ENCODE assay signal across 8 cellular contexts in genomic region chr10:109924100-109924499, GRCh38. TPM values are rescaled to one million over a fixed set of nuclear protein-coding genes. Genes with fewer than 3 reads are reported as not detected.
A peak's percentile ranks its signal among the peaks of the same experiment; 100 is the strongest.
DNase-seq lines count a peak whose midpoint lies in the region; ATAC-seq and TF ChIP-seq lines count a peak whose summit lies in the region.

No MANE protein-coding gene starts in this region.

- TF ChIP-seq POLR2A in suprapubic skin (IDR thresholded peaks at IDR 0.05) (no peak), adrenal gland (IDR thresholded peaks at IDR 0.05) (no peak)

- H3K9ac ChIP-seq in mesenchymal stem cell (ENCODE audit: low read length): peak overlapping the region; percentile 89

- peak overlapping the region; percentile 67 for H4K8ac ChIP-seq in mesenchymal stem cell (ENCODE audit: low read length)

- H3K4ac ChIP-seq in mesenchymal stem cell (ENCODE audit: low read depth in 1 of 2, low read length in 2 of 2): peak overlapping the region; percentile 37 to 40

- H2AFZ ChIP-seq in mesenchymal stem cell (ENCODE audit: low read depth, low read length): no peak overlapping the region

- H4K91ac ChIP-seq in mesenchymal stem cell (ENCODE audit: low read length): no peak overlapping the region

- H3K27ac ChIP-seq in mesenchymal stem cell (ENCODE audit: low read length, poor library complexity, severe bottlenecking) (no peak overlapping the region), suprapubic skin (peak overlapping the region; percentile 95), adrenal gland (peak overlapping the region in 1 of 5 donors; percentile 92)

- H3K14ac ChIP-seq in mesenchymal stem cell (ENCODE audit: low read length in 2 of 2): no peak overlapping the region

- peak overlapping the region; percentile 36 for H2BK15ac ChIP-seq in mesenchymal stem cell (ENCODE audit: low read depth, poor library complexity, severe bottlenecking)

- peaks cover 49% of the 10 kb centered on the region for H3K4me1 Mint-ChIP-seq in activated T-cell treated with anti-CD3 and anti-CD28 coated beads, Interleukin-2, amount 50 U/mL, for 72 hours (ENCODE audit: low read depth)
- peaks cover 39% of the 10 kb centered on the region for H3K4me1 Mint-ChIP-seq in activated naive CD8-positive, alpha-beta T cell treated with anti-CD3 and anti-CD28 coated beads, Interleukin-2, amount 10 ng/mL, durations not matched to agents 7 days and 5 days

- no peak for DNase-seq in activated T-cell treated with anti-CD3 and anti-CD28 coated beads, Interleukin-2, amount 50 U/mL, for 72 hours
- no peak for DNase-seq in activated T-cell treated with anti-CD3 and anti-CD28 coated beads, Interleukin-2, amount 50 U/mL, for 1 hour
- no peak for DNase-seq in activated naive CD8-positive, alpha-beta T cell treated with anti-CD3 and anti-CD28 coated beads, Interleukin-2, amount 10 ng/mL, durations not matched to agents 7 days and 5 days
- no peak for DNase-seq in mesenchymal stem cell
- DNase-seq in suprapubic skin (ENCODE audit: low spot score in 2 of 2): no peak
- no peak for DNase-seq in adrenal gland
- DNase-seq in DMS153 treated with DMSO at 0.1 percent for 48 hours (lab: John Stamatoyannopoulos, UW; ENCODE audit: unreplicated experiment): no peak

- no peaks in the 10 kb centered on the region for H3K27me3 Mint-ChIP-seq in activated T-cell treated with anti-CD3 and anti-CD28 coated beads, Interleukin-2, amount 50 U/mL, for 72 hours (ENCODE audit: low read depth)
- peaks cover 3% of the 10 kb centered on the region for H3K27me3 Mint-ChIP-seq in activated naive CD8-positive, alpha-beta T cell treated with anti-CD3 and anti-CD28 coated beads, Interleukin-2, amount 10 ng/mL, durations not matched to agents 7 days and 5 days

- H3K4me3 ChIP-seq in mesenchymal stem cell (ENCODE audit: insufficient read depth in 1 of 2, low read depth in 1 of 2, low read length in 2 of 2): peak overlapping the region in 1 of 2 experiments; percentile 86
- peak overlapping the region; percentile 98 for H3K4me3 ChIP-seq in suprapubic skin
- no peak overlapping the region for H3K4me3 ChIP-seq in adrenal gland

- no peak for ATAC-seq in activated T-cell treated with anti-CD3 and anti-CD28 coated beads, Interleukin-2, amount 50 U/mL, for 72 hours (replicated peaks in 1 of 2)
- ATAC-seq in activated naive CD8-positive, alpha-beta T cell treated with anti-CD3 and anti-CD28 coated beads, Interleukin-2, amount 10 ng/mL, durations not matched to agents 7 days and 5 days (ENCODE audit: low read depth): no peak
- no peak for ATAC-seq in GM21526 (IDR thresholded peaks at IDR 0.05; ENCODE audit: low FRiP score, unreplicated experiment)

- H3K36me3 Mint-ChIP-seq in activated T-cell treated with anti-CD3 and anti-CD28 coated beads, Interleukin-2, amount 50 U/mL, for 72 hours (ENCODE audit: insufficient read depth in 2 of 2): peaks cover 0 to 2% of the 10 kb centered on the region in 2 donors
- H3K36me3 Mint-ChIP-seq in activated naive CD8-positive, alpha-beta T cell treated with anti-CD3 and anti-CD28 coated beads, Interleukin-2, amount 10 ng/mL, durations not matched to agents 7 days and 5 days: peaks cover 18% of the 10 kb centered on the region

- no peak for TF ChIP-seq EP300 in suprapubic skin (IDR thresholded peaks at IDR 0.05)

- POLR2A ChIA-PET in activated naive CD8-positive, alpha-beta T cell treated with anti-CD3 and anti-CD28 coated beads, Interleukin-2, amount 10 ng/mL, durations not matched to agents 7 days and 5 days (lab: Charles Lee): interaction anchor here (1.1 to 2.8 kb wide), 4 partner anchors 11 to 84 kb away, joined by 4 to 23 read pairs (median 10); partner anchors contain the start of gene ADD3

- H2BK12ac ChIP-seq in mesenchymal stem cell (ENCODE audit: low read length in 2 of 2): peak overlapping the region in 1 of 2 experiments; percentile 32

- 94% methylated on average over 7 of the region's 7 CpGs for WGBS in mesenchymal stem cell
- 89% methylated on average over 7 of the region's 7 CpGs for WGBS in suprapubic skin
- 95 to 97% (median 96%) methylated on average over 7 of the region's 7 CpGs for WGBS in adrenal gland, 4 donors

- no peak overlapping the region for H2BK5ac ChIP-seq in mesenchymal stem cell (ENCODE audit: low read depth, low read length, poor library complexity, severe bottlenecking)

- peak overlapping the region in 1 of 2 experiments; percentile 47 for H3K18ac ChIP-seq in mesenchymal stem cell (ENCODE audit: low read depth in 1 of 2, low read length in 2 of 2)

- H3K36me3 ChIP-seq in mesenchymal stem cell (ENCODE audit: control insufficient read depth in 1 of 2, insufficient read depth in 2 of 2, low read depth in 1 of 2, low read length in 2 of 2) (peaks cover 0 to 4% of the 10 kb centered on the region in 2 experiments), suprapubic skin (no peaks in the 10 kb centered on the region), adrenal gland (replicated peaks in 1 of 2) (no peaks in the 10 kb centered on the region)

- intact Hi-C loops in adrenal gland (cut with DNase I): no loop called here

- TF ChIP-seq CTCF in suprapubic skin (IDR thresholded peaks at IDR 0.05) (no peak), adrenal gland (IDR thresholded peaks at IDR 0.05) (no peak)

- H3K9me3 ChIP-seq in mesenchymal stem cell (ENCODE audit: control insufficient read depth, low read length) (no peaks in the 10 kb centered on the region), suprapubic skin (no peaks in the 10 kb centered on the region), adrenal gland (replicated peaks in 1 of 3) (no peaks in the 10 kb centered on the region)

- H3K4me1 ChIP-seq in mesenchymal stem cell (ENCODE audit: control insufficient read depth, insufficient read depth, low read depth, low read length): peaks cover 8% of the 10 kb centered on the region
- H3K4me1 ChIP-seq in suprapubic skin: peaks cover 38% of the 10 kb centered on the region
- H3K4me1 ChIP-seq in adrenal gland (replicated peaks in 1 of 2): peaks cover 14 to 22% of the 10 kb centered on the region in 2 donors

- H3K27me3 ChIP-seq in mesenchymal stem cell (ENCODE audit: control insufficient read depth in 1 of 2, insufficient read depth in 1 of 2, low read length in 2 of 2): no peaks in the 10 kb centered on the region
- H3K27me3 ChIP-seq in suprapubic skin: no peaks in the 10 kb centered on the region
- H3K27me3 ChIP-seq in adrenal gland: no peaks in the 10 kb centered on the region

- no peak overlapping the region for H2AK5ac ChIP-seq in mesenchymal stem cell (ENCODE audit: low read length, severe bottlenecking)

- peak overlapping the region; percentile 81 to 89 for H3K4me3 Mint-ChIP-seq in activated T-cell treated with anti-CD3 and anti-CD28 coated beads, Interleukin-2, amount 50 U/mL, for 72 hours
- H3K4me3 Mint-ChIP-seq in activated naive CD8-positive, alpha-beta T cell treated with anti-CD3 and anti-CD28 coated beads, Interleukin-2, amount 10 ng/mL, durations not matched to agents 7 days and 5 days: peak overlapping the region; percentile 73

- H3K79me1 ChIP-seq in mesenchymal stem cell (replicated peaks; ENCODE audit: low read length, poor library complexity, severe bottlenecking): peaks cover 5% of the 10 kb centered on the region

- no peak overlapping the region for H3K4me2 ChIP-seq in mesenchymal stem cell (ENCODE audit: low read length, poor library complexity, severe bottlenecking)

- H3K27ac Mint-ChIP-seq in activated T-cell treated with anti-CD3 and anti-CD28 coated beads, Interleukin-2, amount 50 U/mL, for 72 hours: peak overlapping the region; percentile 90
- peak overlapping the region; percentile 51 for H3K27ac Mint-ChIP-seq in activated naive CD8-positive, alpha-beta T cell treated with anti-CD3 and anti-CD28 coated beads, Interleukin-2, amount 10 ng/mL, durations not matched to agents 7 days and 5 days

- no peak overlapping the region for H3K23ac ChIP-seq in mesenchymal stem cell (ENCODE audit: low read length in 2 of 2)

- H2BK120ac ChIP-seq in mesenchymal stem cell (ENCODE audit: low read depth, low read length): no peak overlapping the region

- no peaks in the 10 kb centered on the region for H3K9me3 Mint-ChIP-seq in activated T-cell treated with anti-CD3 and anti-CD28 coated beads, Interleukin-2, amount 50 U/mL, for 72 hours
- no peaks in the 10 kb centered on the region for H3K9me3 Mint-ChIP-seq in activated naive CD8-positive, alpha-beta T cell treated with anti-CD3 and anti-CD28 coated beads, Interleukin-2, amount 10 ng/mL, durations not matched to agents 7 days and 5 days

RNA-seq across cellular contexts. Expression of gene XPNPEP1, which starts 0.8 kb away (rescaled TPM):
- 10 to 100 TPM; 53.0 to 75.2 TPM for total RNA-seq in activated T-cell treated with anti-CD3 and anti-CD28 coated beads, Interleukin-2, amount 50 U/mL, for 72 hours
- total RNA-seq in activated naive CD8-positive, alpha-beta T cell treated with anti-CD3 and anti-CD28 coated beads, Interleukin-2, amount 10 ng/mL, durations not matched to agents 7 days and 5 days: 10 to 100 TPM; 92.9 to 99.4 TPM
- 48.5 TPM for polyA plus RNA-seq in mesenchymal stem cell (2013, experiment 1 of 2)
- polyA plus RNA-seq in mesenchymal stem cell (2013, experiment 2 of 2): 47.3 TPM
- total RNA-seq in suprapubic skin: 100 to 1,000 TPM in 3 of 4 donors, 10 to 100 TPM in 1; 77.1 to 239 (median 109) TPM
- total RNA-seq in adrenal gland: 10 to 100 TPM; 43.4 to 74.0 (median 58.4) TPM
- polyA plus RNA-seq in adrenal gland: 10 to 100 TPM; 17.8 to 62.7 (median 29.0) TPM
